29 cellular contexts compared by ENCODE assay signal in genomic region chr18:80181642-80182461, GRCh38.
DNase-seq lines count a peak whose midpoint lies in the region; ATAC-seq, FAIRE-seq and TF ChIP-seq lines count a peak whose summit lies in the region.
"Had no signal": no experiment of that assay in that cellular context is flagged by ENCODE, and none has a peak within 500 bp of the region (broad histone marks: within the 10 kb centered on the region; RNA-seq: fewer than 3 reads in every experiment).

No MANE protein-coding gene starts in this region.

- H3K36me3 ChIP-seq in HepG2 (replicated peaks in 1 of 2; ENCODE audit: control insufficient read depth in 1 of 2, insufficient read depth in 2 of 2, low read length in 2 of 2), result no peaks in the 10 kb centered on the region
- H3K36me3 ChIP-seq in right lobe of liver, result no peaks in the 10 kb centered on the region
- H3K36me3 ChIP-seq: adrenal gland, cardiac muscle cell, heart left ventricle, SJSA1 had no signal

- H3K27ac ChIP-seq in HepG2 (ENCODE audit: extremely low read length, insufficient read depth, low read length) (no peak overlapping the region), right lobe of liver (no peak overlapping the region), VCaP (peak overlapping the region; percentile 69)
- H3K27ac ChIP-seq: A549, cardiac muscle cell, GM23248, heart left ventricle, psoas muscle, SJSA1 had no signal

- H3K36me3 Mint-ChIP-seq in nephron progenitor cell (ENCODE audit: low read depth), result no peaks in the 10 kb centered on the region
- H3K36me3 Mint-ChIP-seq in activated CD8-positive, alpha-beta memory T cell treated with anti-CD3 and anti-CD28 coated beads, Interleukin-2, amount 10 ng/mL, durations not matched to agents 7 days and 5 days, result no peaks in the 10 kb centered on the region
- H3K36me3 Mint-ChIP-seq: mesothelial cell of epicardium had no signal

- no peaks in the 10 kb centered on the region for H4K20me1 ChIP-seq in HepG2 (ENCODE audit: insufficient read depth, low read length)

- in situ Hi-C loops in HepG2 (cut with HindIII; ENCODE audit: extremely low pct_ligation_motif_present, low pct_unique_long_range_greater_than_20kb), result no loop called here

- ATAC-seq in HepG2 (peak; percentile 57), right lobe of liver (no peak)
- no peak for ATAC-seq in activated CD8-positive, alpha-beta memory T cell treated with anti-CD3 and anti-CD28 coated beads, Interleukin-2, amount 10 ng/mL, durations not matched to agents 7 days and 5 days
- ATAC-seq: A549, heart left ventricle, left lobe of liver, PC-3, psoas muscle had no signal

- TF ChIP-seq EP300 in HepG2 (IDR thresholded peaks at IDR 0.05; ENCODE audit: low read depth in 2 of 2, low read length in 2 of 2) (no peak), HepG2 (CRISPR knock-in tag; IDR thresholded peaks at IDR 0.05; ENCODE audit: borderline replicate concordance) (no peak)

- H3K4me2 ChIP-seq in HepG2 (ENCODE audit: low read depth, low read length), result no peak overlapping the region
- H3K4me2 ChIP-seq: A549 had no signal

- intact Hi-C loops in HepG2 (cut with micrococcal nuclease; ENCODE audit: unreplicated experiment), result no loop called here
- intact Hi-C loops in right lobe of liver (cut with DNase I), result no loop called here

- H3K9me3 Mint-ChIP-seq in nephron progenitor cell, result no peaks in the 10 kb centered on the region
- peaks cover 4% of the 10 kb centered on the region for H3K9me3 Mint-ChIP-seq in activated CD8-positive, alpha-beta memory T cell treated with anti-CD3 and anti-CD28 coated beads, Interleukin-2, amount 10 ng/mL, durations not matched to agents 7 days and 5 days (ENCODE audit: low read depth)
- H3K9me3 Mint-ChIP-seq: activated CD4-positive, alpha-beta T cell treated with anti-CD3 and anti-CD28 coated beads, Interleukin-2, amount 10 ng/mL, durations not matched to agents 7 days and 5 days; mesothelial cell of epicardium; T-helper 1 cell treated with Interleukin-12 subunit alpha and Interleukin-12 subunit beta and Interleukin-4 antibody, amounts not matched to agents 30 μg/mL and 1 μg/mL, for 36 hours had no signal

- H3K9me3 ChIP-seq in HepG2 (ENCODE audit: low read length) (no peaks in the 10 kb centered on the region), right lobe of liver (no peaks in the 10 kb centered on the region)
- H3K9me3 ChIP-seq: A549, adrenal gland, heart left ventricle, psoas muscle, SJSA1 had no signal

- TF ChIP-seq CTCF in HepG2 (CRISPR knock-in tag; IDR thresholded peaks at IDR 0.05) (no peak), right lobe of liver (IDR thresholded peaks at IDR 0.05) (no peak), VCaP (conservative IDR thresholded peaks at IDR 0.05) (no peak), nephron progenitor cell (IDR thresholded peaks at IDR 0.05) (no peak)

- no peak overlapping the region for H3K4me3 ChIP-seq in HepG2 (replicated peaks in 1 of 3; ENCODE audit: insufficient read depth in 1 of 3, low read depth in 2 of 3, low read length in 3 of 3)
- no peak overlapping the region for H3K4me3 ChIP-seq in right lobe of liver
- H3K4me3 ChIP-seq: A549, adrenal gland, cardiac muscle cell, GM23248, heart left ventricle, psoas muscle, SJSA1 had no signal

- WGBS in HepG2 (ENCODE audit: low lambda C conversion rate), result 69% methylated on average over 11 of the region's 12 CpGs
- WGBS in right lobe of liver (ENCODE audit: insufficient coverage, low coverage, low lambda C conversion rate, missing lambda C conversion rate), result 63% methylated on average over 3 of the region's 12 CpGs

- H3K27me3 Mint-ChIP-seq in nephron progenitor cell (ENCODE audit: low read depth, poor library complexity), result peaks cover 2% of the 10 kb centered on the region
- peaks cover 29% of the 10 kb centered on the region for H3K27me3 Mint-ChIP-seq in activated CD8-positive, alpha-beta memory T cell treated with anti-CD3 and anti-CD28 coated beads, Interleukin-2, amount 10 ng/mL, durations not matched to agents 7 days and 5 days

- TF ChIP-seq RAD21 in HepG2 (CRISPR knock-in tag; IDR thresholded peaks at IDR 0.05), result no peak

- TF ChIP-seq POLR2A in HepG2 (IDR thresholded peaks at IDR 0.05; ENCODE audit: insufficient read depth in 1 of 2, low read depth in 2 of 2, low read length in 2 of 2) (no peak), right lobe of liver (IDR thresholded peaks at IDR 0.05) (no peak)

- no TSS peak for BruUV-seq in HepG2 (replicated peaks; lab: Mats Ljungman, UMichigan)

- DNase-seq in HepG2 (ENCODE audit: low spot score), result peak; percentile 33
- no peak for DNase-seq in right lobe of liver
- no peak for DNase-seq in nephron progenitor cell
- DNase-seq in stimulated activated naive CD4-positive, alpha-beta T cell (lab: John Stamatoyannopoulos, UW), result no peak
- no peak for DNase-seq in HCEC 1CT
- no peak for DNase-seq in activated CD8-positive, alpha-beta memory T cell treated with anti-CD3 and anti-CD28 coated beads, Interleukin-2, amount 10 ng/mL, durations not matched to agents 7 days and 5 days
- DNase-seq in activated T-cell treated with anti-CD3 and anti-CD28 coated beads, Interleukin-2, amount 50 U/mL, for 1 hour, result no peak
- DNase-seq: activated CD4-positive, alpha-beta T cell treated with anti-CD3 and anti-CD28 coated beads, Interleukin-2, amount 10 ng/mL, durations not matched to agents 7 days and 5 days; activated CD8-positive, alpha-beta memory T cell treated with anti-CD3 and anti-CD28 coated beads, Interleukin-2, amount 50 U/mL, for 4 hours; activated gamma-delta T cell; adrenal gland; DMS 273 treated with DMSO at 0.1 percent for 48 hours; GDM1; GM23248; Karpas-422; NCI-H1436; NCI-H2171 treated with DMSO at 0.1 percent for 48 hours; NCI-H748 treated with DMSO at 0.1 percent for 48 hours; PC-3; psoas muscle had no signal

- H3K27ac Mint-ChIP-seq in nephron progenitor cell, result peak overlapping the region; percentile 91
- H3K27ac Mint-ChIP-seq in activated CD8-positive, alpha-beta memory T cell treated with anti-CD3 and anti-CD28 coated beads, Interleukin-2, amount 10 ng/mL, durations not matched to agents 7 days and 5 days, result no peak overlapping the region
- H3K27ac Mint-ChIP-seq: activated CD4-positive, alpha-beta T cell treated with anti-CD3 and anti-CD28 coated beads, Interleukin-2, amount 10 ng/mL, durations not matched to agents 7 days and 5 days; dendritic cell treated with granulocyte-macrophage colony-stimulating factor and Interleukin-4, amounts not matched to agents 40 ng/mL and 50 ng/mL, for 4 days; mesothelial cell of epicardium; T-helper 1 cell treated with Interleukin-12 subunit alpha and Interleukin-12 subunit beta and Interleukin-4 antibody, amounts not matched to agents 30 μg/mL and 1 μg/mL, for 36 hours had no signal

- peaks cover 24% of the 10 kb centered on the region for H3K4me1 Mint-ChIP-seq in nephron progenitor cell
- H3K4me1 Mint-ChIP-seq in activated CD8-positive, alpha-beta memory T cell treated with anti-CD3 and anti-CD28 coated beads, Interleukin-2, amount 10 ng/mL, durations not matched to agents 7 days and 5 days, result peaks cover 13% of the 10 kb centered on the region
- H3K4me1 Mint-ChIP-seq: activated CD4-positive, alpha-beta T cell treated with anti-CD3 and anti-CD28 coated beads, Interleukin-2, amount 10 ng/mL, durations not matched to agents 7 days and 5 days had no signal

- CTCF ChIA-PET in HepG2 (lab: Yijun Ruan, JAX; ENCODE audit: low intra/inter-chr PET ratio, low total read pairs), result no interaction called here
- CTCF ChIA-PET in activated CD8-positive, alpha-beta memory T cell treated with anti-CD3 and anti-CD28 coated beads, Interleukin-2, amount 10 ng/mL, durations not matched to agents 7 days and 5 days (lab: Charles Lee), result interaction anchor here (1.3 to 2.2 kb wide), 3 partner anchors 8 to 15 kb away, joined by 3 to 9 read pairs (median 5); no protein-coding TSS in a partner anchor

- no peaks in the 10 kb centered on the region for H3K79me2 ChIP-seq in HepG2 (ENCODE audit: insufficient read depth, low read length)

- no peaks in the 10 kb centered on the region for H3K27me3 ChIP-seq in HepG2 (ENCODE audit: control insufficient read depth in 1 of 2, insufficient read depth in 2 of 2, low read length in 2 of 2)
- no peaks in the 10 kb centered on the region for H3K27me3 ChIP-seq in right lobe of liver
- H3K27me3 ChIP-seq: adrenal gland, cardiac muscle cell, heart left ventricle, SJSA1 had no signal

- peaks cover 13% of the 10 kb centered on the region for H3K4me1 ChIP-seq in HepG2 (ENCODE audit: insufficient read depth, low read length)
- H3K4me1 ChIP-seq in right lobe of liver, result no peaks in the 10 kb centered on the region
- H3K4me1 ChIP-seq: A549, adrenal gland, heart left ventricle, psoas muscle, SJSA1 had no signal

- POLR2A ChIA-PET in HepG2 (lab: Yijun Ruan, JAX), result no interaction called here

- FAIRE-seq in HepG2 (lab: Jason Lieb, UNC), result no peak
- FAIRE-seq: A549 had no signal

- no peak overlapping the region for H2AFZ ChIP-seq in HepG2 (ENCODE audit: low read length)
- H2AFZ ChIP-seq: GM23248 had no signal

- no peak overlapping the region for H3K9ac ChIP-seq in HepG2 (ENCODE audit: insufficient read depth, low read depth, low read length)
- H3K9ac ChIP-seq: GM23248 had no signal

- H3K4me3 Mint-ChIP-seq in nephron progenitor cell, result no peak overlapping the region
- no peak overlapping the region for H3K4me3 Mint-ChIP-seq in activated CD8-positive, alpha-beta memory T cell treated with anti-CD3 and anti-CD28 coated beads, Interleukin-2, amount 10 ng/mL, durations not matched to agents 7 days and 5 days
- H3K4me3 Mint-ChIP-seq: activated CD4-positive, alpha-beta T cell treated with anti-CD3 and anti-CD28 coated beads, Interleukin-2, amount 10 ng/mL, durations not matched to agents 7 days and 5 days; dendritic cell treated with granulocyte-macrophage colony-stimulating factor and Interleukin-4, amounts not matched to agents 40 ng/mL and 50 ng/mL, for 4 days; mesothelial cell of epicardium; T-helper 1 cell treated with Interleukin-12 subunit alpha and Interleukin-12 subunit beta and Interleukin-4 antibody, amounts not matched to agents 30 μg/mL and 1 μg/mL, for 36 hours had no signal

TF ChIP-seq in HepG2, 621 proteins besides CTCF, POLR2A, EP300 and RAD21 (continues in another document):
- no peak for TF ChIP-seq ZNF652 (CRISPR knock-in tag; IDR thresholded peaks at IDR 0.05; ENCODE audit: borderline replicate concordance, low read depth)
